27 cellular contexts compared by ENCODE assay signal in the genomic region with DNA sequence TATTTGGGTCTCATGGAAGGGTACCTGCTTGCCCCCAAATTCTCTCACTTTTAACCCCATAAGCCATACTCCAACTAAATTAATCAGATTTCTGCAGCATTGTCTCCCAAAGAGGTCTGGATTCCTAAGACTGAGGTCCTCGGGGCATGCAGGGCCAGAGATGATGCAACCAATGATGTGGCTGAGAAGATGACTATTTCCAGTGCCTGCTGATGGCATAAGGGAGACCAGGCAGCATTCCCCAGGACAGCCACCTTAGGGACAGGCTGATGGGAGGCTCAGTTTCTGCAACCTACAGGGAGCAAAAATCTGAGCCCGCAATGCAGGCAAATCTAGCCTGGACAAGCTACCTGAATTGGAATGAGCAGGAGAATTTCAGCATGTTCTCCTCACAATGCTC.
"Had no signal": no experiment of that assay in that cellular context is flagged by ENCODE, and none has a peak within 500 bp of the region (broad histone marks: within the 10 kb centered on the region; RNA-seq: fewer than 3 reads in every experiment).

No MANE protein-coding gene starts in this region.

- H3K9me3 ChIP-seq: esophagus squamous epithelium, lower lobe of right lung, mucosa of descending colon, prostate gland, right atrium auricular region, testis, tibial artery, upper lobe of left lung had no signal

- FAIRE-seq: endometrium, keratinocyte, urothelium cell line had no signal

- H3K4me1 ChIP-seq: esophagus squamous epithelium, prostate gland, right atrium auricular region, testis, tibial artery, upper lobe of left lung had no signal

- ATAC-seq: effector memory CD8-positive, alpha-beta T cell; left ventricle myocardium superior; lower lobe of right lung; mucosa of descending colon; naive thymus-derived CD4-positive, alpha-beta T cell; sciatic nerve; stimulated activated effector memory CD8-positive, alpha-beta T cell treated with anti-CD3 and anti-CD28 coated beads, Interleukin-12 subunit alpha, Interleukin-12 subunit beta, amount 100 ng/mL, for 72 hours had no signal

- DNase-seq: cortex of kidney; effector memory CD8-positive, alpha-beta T cell; erythroblast; esophagus squamous epithelium; foreskin melanocyte; hypothalamus; immature natural killer cell; left ventricle myocardium superior; lower lobe of right lung; mucosa of descending colon; naive thymus-derived CD4-positive, alpha-beta T cell; nucleus accumbens; stimulated activated CD4-positive, alpha-beta T cell treated with anti-CD3 and anti-CD28 coated beads, Interleukin-2, amount 100 ng/mL, for 24 hours; stimulated activated CD4-positive, alpha-beta T cell treated with anti-CD3 and anti-CD28 coated beads, Interleukin-4, amount 100 ng/mL, for 24 hours; stimulated activated naive CD4-positive, alpha-beta T cell treated with Interleukin-2 at 50 U/mL for 16 hours; substantia nigra; testis; tibial artery; upper lobe of left lung had no signal

- H3K4me2 ChIP-seq: neural progenitor cell had no signal

- H3K27me3 ChIP-seq: neural progenitor cell, right atrium auricular region, testis, upper lobe of left lung had no signal

- H3K36me3 ChIP-seq: esophagus squamous epithelium, lower lobe of right lung, neural progenitor cell, prostate gland, right atrium auricular region, tibial artery, upper lobe of left lung had no signal

- H3K4me3 ChIP-seq: esophagus squamous epithelium, lower lobe of right lung, mucosa of descending colon, neural progenitor cell, prostate gland, right atrium auricular region, testis, tibial artery, upper lobe of left lung had no signal

- H3K27ac ChIP-seq: esophagus squamous epithelium, lower lobe of right lung, neural progenitor cell, prostate gland, right atrium auricular region, testis, tibial artery, upper lobe of left lung had no signal

- H2AFZ ChIP-seq: neural progenitor cell had no signal

- H3K9ac ChIP-seq: neural progenitor cell had no signal
